Comparison of ENCODE assay signal across 3 cellular contexts in genomic region chrX:137441711-137442110, GRCh38.
"Had no signal": no experiment of that assay in that cellular context is flagged by ENCODE, and none has a peak within 500 bp of the region (broad histone marks: within the 10 kb centered on the region; RNA-seq: fewer than 3 reads in every experiment).

No MANE protein-coding gene starts in this region.

- H3K4me3 ChIP-seq: GM12878 had no signal

- DNase-seq: GDM1, GF-D8 had no signal
